Comparison of ENCODE assay signal across 9 cellular contexts in genomic region chr20:31968299-31969126, GRCh38. TPM values are rescaled to one million over a fixed set of nuclear protein-coding genes. Genes with fewer than 3 reads are reported as not detected.
DNase-seq lines count a peak whose midpoint lies in the region; ATAC-seq and TF ChIP-seq lines count a peak whose summit lies in the region.
"Had no signal": no experiment of that assay in that cellular context is flagged by ENCODE, and none has a peak within 500 bp of the region (broad histone marks: within the 10 kb centered on the region; RNA-seq: fewer than 3 reads in every experiment).

No MANE protein-coding gene starts in this region.

- H3F3A ChIP-seq in OCI-LY1 (ENCODE audit: insufficient read depth, low read length): no peaks in the 10 kb centered on the region

- no peaks in the 10 kb centered on the region for H3K79me2 ChIP-seq in OCI-LY1 (ENCODE audit: insufficient read depth, low read length)

- H3K9me3 ChIP-seq in OCI-LY1 (ENCODE audit: low read length): no peaks in the 10 kb centered on the region
- no peaks in the 10 kb centered on the region for H3K9me3 ChIP-seq in mucosa of descending colon

- no peaks in the 10 kb centered on the region for H3K4me1 ChIP-seq in OCI-LY1 (ENCODE audit: insufficient read depth, low read length, severe bottlenecking)
- H3K4me1 ChIP-seq in mucosa of descending colon (ENCODE audit: low read depth): peaks cover 3% of the 10 kb centered on the region

- H3K4me3 ChIP-seq in OCI-LY1 (ENCODE audit: low read depth, low read length, poor library complexity, severe bottlenecking): peak overlapping the region; percentile 25
- no peak overlapping the region for H3K4me3 ChIP-seq in mucosa of descending colon

- no peak for TF ChIP-seq CTCF in OCI-LY1 (IDR thresholded peaks at IDR 0.05; ENCODE audit: low read length)
- no peak for TF ChIP-seq CTCF in mucosa of descending colon (IDR thresholded peaks at IDR 0.05)

- H3K9ac ChIP-seq in OCI-LY1 (ENCODE audit: low read length): no peak overlapping the region

- no peak overlapping the region for H2AFZ ChIP-seq in OCI-LY1 (ENCODE audit: low read length)

- H3K36me3 ChIP-seq in OCI-LY1 (ENCODE audit: insufficient read depth, low read length) (no peaks in the 10 kb centered on the region), mucosa of descending colon (ENCODE audit: low read depth) (no peaks in the 10 kb centered on the region)

- no peak for TF ChIP-seq POLR2A in erythroblast (IDR thresholded peaks at IDR 0.05; ENCODE audit: low read length)

- H3K27ac ChIP-seq in OCI-LY1 (ENCODE audit: low read depth, low read length, poor library complexity, severe bottlenecking): no peak overlapping the region
- H3K27ac ChIP-seq: skin epidermis had no signal

- DNase-seq in SIG-M5 treated with dmso at 0.1 percent for 504 hours (lab: John Stamatoyannopoulos, UW; ENCODE audit: unreplicated experiment) (peak; percentile 61), SIG-M5 (lab: John Stamatoyannopoulos, UW) (no peak), erythroblast (lab: John Stamatoyannopoulos, UW) (peak; percentile 77 to 86), mucosa of descending colon (peak; percentile 64 to 81 (median 78)), NCI-H2107 (lab: John Stamatoyannopoulos, UW) (no peak)
- DNase-seq in activated T-cell treated with anti-CD3 and anti-CD28 coated beads, Interleukin-2, amount 50 U/mL, for 1 hour: peak; percentile 89
- peak; percentile 45 to 57 for DNase-seq in stimulated activated CD8-positive, alpha-beta memory T cell treated with anti-CD3 and anti-CD28 coated beads, Interleukin-4, amount 100 ng/mL, for 4 hours (ENCODE audit: low read depth in 2 of 2, low spot score in 1 of 2)

- H3K9me2 ChIP-seq in OCI-LY1 (ENCODE audit: low read depth, low read length): no peaks in the 10 kb centered on the region

- peak; percentile 93 for ATAC-seq in mucosa of descending colon

- peak overlapping the region; percentile 41; the same call in 1 of the 2 replicates for H3K4me2 ChIP-seq in OCI-LY1 (ENCODE audit: low read length)

- H4K20me1 ChIP-seq in OCI-LY1 (ENCODE audit: insufficient read depth, low read length): no peaks in the 10 kb centered on the region

- intact Hi-C loops in mucosa of descending colon (cut with DNase I, micrococcal nuclease): no loop called here

- H3K27me3 ChIP-seq in OCI-LY1 (ENCODE audit: insufficient read depth, low read length): 0 out of 2 replicates have a peak, but pooled peaks cover 1% of the 10 kb centered on the region

RNA-seq across cellular contexts. Expression of gene XKR7, which starts 0.6 kb away (rescaled TPM):
- total RNA-seq in mucosa of descending colon: under 1 TPM; 0.09 to 0.13 (median 0.10) TPM

RNA-seq across cellular contexts. Expression of gene PDRG1, which starts 16.7 kb away (rescaled TPM):
- total RNA-seq in mucosa of descending colon: 10 to 100 TPM in 1 of 3 donors, 1 to 10 TPM in 2; 9.2 to 10.0 (median 9.9) TPM

RNA-seq across cellular contexts. Expression of gene CCM2L, which starts 41.7 kb away (rescaled TPM):
- 1 to 10 TPM; 1.2 to 3.7 (median 1.8) TPM for total RNA-seq in mucosa of descending colon

Comparison
In these comparisons a context has a peak if more than half of its experiments do, and no peak if none do; other contexts are left out.
1. DNase-seq: peak in SIG-M5 treated with dmso at 0.1 percent for 504 hours (single experiment), activated T-cell treated with anti-CD3 and anti-CD28 coated beads, Interleukin-2, amount 50 U/mL, for 1 hour (single experiment), erythroblast (2 of 2), mucosa of descending colon (3 of 3) and stimulated activated CD8-positive, alpha-beta memory T cell treated with anti-CD3 and anti-CD28 coated beads, Interleukin-4, amount 100 ng/mL, for 4 hours (2 of 2); none in SIG-M5 (single experiment) and NCI-H2107 (single experiment).